22 cellular contexts compared by ENCODE assay signal in genomic region chr13:85243831-85244230, GRCh38.
A peak's percentile ranks its signal among the peaks of the same experiment; 100 is the strongest.
DNase-seq lines count a peak whose midpoint lies in the region; ATAC-seq, FAIRE-seq and TF ChIP-seq lines count a peak whose summit lies in the region.
"Had no signal": no experiment of that assay in that cellular context is flagged by ENCODE, and none has a peak within 500 bp of the region (broad histone marks: within the 10 kb centered on the region; RNA-seq: fewer than 3 reads in every experiment).

No MANE protein-coding gene starts in this region.

- TF ChIP-seq POLR2A in HepG2 (IDR thresholded peaks at IDR 0.05; ENCODE audit: insufficient read depth in 1 of 2, low read depth in 2 of 2, low read length in 2 of 2) (no peak), GM18505 (IDR thresholded peaks at IDR 0.05; ENCODE audit: borderline replicate concordance, extremely low read depth, insufficient read depth, insufficient read length) (no peak)

- FAIRE-seq in HepG2 (lab: Jason Lieb, UNC), result no peak
- FAIRE-seq in astrocyte (lab: Jason Lieb, UNC), result no peak
- FAIRE-seq: A549, D721Med, GM12891, GM18507 had no signal

- H3K9me3 ChIP-seq in liver (ENCODE audit: control insufficient read depth in 4 of 4, low read length in 3 of 4), result no peaks in the 10 kb centered on the region
- no peaks in the 10 kb centered on the region for H3K9me3 ChIP-seq in HepG2 (ENCODE audit: low read length)
- no peaks in the 10 kb centered on the region for H3K9me3 ChIP-seq in astrocyte (ENCODE audit: insufficient read depth, low read depth, low read length)
- H3K9me3 ChIP-seq: A549; BLaER1 treated with 17β-estradiol and CSF1 and Interleukin-3, amounts not matched to agents 10 nM and 100 nM; Caco-2 had no signal

- no peak overlapping the region for H3K9ac ChIP-seq in liver (ENCODE audit: low read depth in 1 of 2, low read length in 2 of 2)
- no peak overlapping the region for H3K9ac ChIP-seq in HepG2 (ENCODE audit: insufficient read depth, low read depth, low read length)
- H3K9ac ChIP-seq in astrocyte (ENCODE audit: low read length), result no peak overlapping the region
- H3K9ac ChIP-seq: BLaER1 treated with 17β-estradiol and CSF1 and Interleukin-3, amounts not matched to agents 10 nM and 100 nM had no signal

- no peak overlapping the region for H3K4me3 ChIP-seq in liver (ENCODE audit: low read depth in 1 of 3, low read length in 3 of 3)
- H3K4me3 ChIP-seq in HepG2 (replicated peaks in 1 of 3; ENCODE audit: insufficient read depth in 1 of 3, low read depth in 2 of 3, low read length in 3 of 3), result no peak overlapping the region
- no peak overlapping the region for H3K4me3 ChIP-seq in astrocyte (ENCODE audit: insufficient read depth, low read depth, low read length)
- no peak overlapping the region for H3K4me3 ChIP-seq in fibroblast of pulmonary artery (replicated peaks; ENCODE audit: low read depth, low read length)
- H3K4me3 ChIP-seq: A549; BLaER1 treated with 17β-estradiol and CSF1 and Interleukin-3, amounts not matched to agents 10 nM and 100 nM had no signal

- H3K36me3 ChIP-seq in liver (ENCODE audit: control insufficient read depth in 4 of 4, insufficient read depth in 3 of 4, low read depth in 1 of 4, low read length in 3 of 4) (no peaks in the 10 kb centered on the region), HepG2 (replicated peaks in 1 of 2; ENCODE audit: control insufficient read depth in 1 of 2, insufficient read depth in 2 of 2, low read length in 2 of 2) (no peaks in the 10 kb centered on the region), astrocyte (ENCODE audit: insufficient read depth, low read length) (no peaks in the 10 kb centered on the region)
- H3K36me3 ChIP-seq: BLaER1 treated with 17β-estradiol and CSF1 and Interleukin-3, amounts not matched to agents 10 nM and 100 nM had no signal

- TF ChIP-seq RAD21 in liver (IDR thresholded peaks at IDR 0.05) (no peak), HepG2 (CRISPR knock-in tag; IDR thresholded peaks at IDR 0.05) (no peak)

- H3K27me3 Mint-ChIP-seq in astrocyte (ENCODE audit: low read depth, unreplicated experiment) (no peaks in the 10 kb centered on the region), nephron progenitor cell (ENCODE audit: low read depth, poor library complexity) (no peaks in the 10 kb centered on the region)
- H3K27me3 Mint-ChIP-seq: B cell; CD4-positive, alpha-beta T cell had no signal

- intact Hi-C loops in HepG2 (cut with micrococcal nuclease; ENCODE audit: unreplicated experiment), result no loop called here

- CTCF ChIA-PET in HepG2 (lab: Yijun Ruan, JAX; ENCODE audit: low intra/inter-chr PET ratio, low total read pairs), result no interaction called here

- H2AFZ ChIP-seq in HepG2 (ENCODE audit: low read length), result no peak overlapping the region
- H2AFZ ChIP-seq in astrocyte (ENCODE audit: low read depth, low read length), result no peak overlapping the region

- TF ChIP-seq EP300 in HepG2 (IDR thresholded peaks at IDR 0.05; ENCODE audit: low read depth in 2 of 2, low read length in 2 of 2), result no peak
- TF ChIP-seq EP300 in HepG2 (CRISPR knock-in tag; IDR thresholded peaks at IDR 0.05; ENCODE audit: borderline replicate concordance), result no peak

- no peak overlapping the region for H3K27ac ChIP-seq in liver (ENCODE audit: low read depth in 1 of 2, low read length in 2 of 2)
- H3K27ac ChIP-seq in HepG2 (ENCODE audit: extremely low read length, insufficient read depth, low read length), result no peak overlapping the region
- H3K27ac ChIP-seq in astrocyte (ENCODE audit: low read depth, low read length), result no peak overlapping the region
- H3K27ac ChIP-seq: 22Rv1; A549; BLaER1 treated with 17β-estradiol and CSF1 and Interleukin-3, amounts not matched to agents 10 nM and 100 nM; C4-2B had no signal

- H3K36me3 Mint-ChIP-seq in astrocyte (ENCODE audit: low read depth, unreplicated experiment) (no peaks in the 10 kb centered on the region), nephron progenitor cell (ENCODE audit: low read depth) (no peaks in the 10 kb centered on the region)
- H3K36me3 Mint-ChIP-seq: CD8-positive, alpha-beta T cell had no signal

- no peak overlapping the region for H3K4me3 Mint-ChIP-seq in astrocyte (ENCODE audit: unreplicated experiment)
- H3K4me3 Mint-ChIP-seq in nephron progenitor cell, result no peak overlapping the region
- H3K4me3 Mint-ChIP-seq: B cell; CD4-positive, alpha-beta T cell; CD8-positive, alpha-beta T cell had no signal

- no peaks in the 10 kb centered on the region for H3K9me3 Mint-ChIP-seq in astrocyte (ENCODE audit: unreplicated experiment)
- H3K9me3 Mint-ChIP-seq in nephron progenitor cell, result no peaks in the 10 kb centered on the region
- H3K9me3 Mint-ChIP-seq: CD4-positive, alpha-beta T cell had no signal

- H3K4me1 Mint-ChIP-seq in astrocyte (ENCODE audit: low read depth, unreplicated experiment) (peaks cover 7% of the 10 kb centered on the region), nephron progenitor cell (no peaks in the 10 kb centered on the region)
- H3K4me1 Mint-ChIP-seq: B cell had no signal

- H3K4me1 ChIP-seq in liver (ENCODE audit: control insufficient read depth in 4 of 4, insufficient read depth in 4 of 4, low read length in 3 of 4), result no peaks in the 10 kb centered on the region
- H3K4me1 ChIP-seq in HepG2 (ENCODE audit: insufficient read depth, low read length), result no peaks in the 10 kb centered on the region
- no peaks in the 10 kb centered on the region for H3K4me1 ChIP-seq in astrocyte (ENCODE audit: insufficient read depth, low read length)
- H3K4me1 ChIP-seq: BLaER1 treated with 17β-estradiol and CSF1 and Interleukin-3, amounts not matched to agents 10 nM and 100 nM; Caco-2 had no signal

- 62% methylated on average over 2 of the region's 2 CpGs for WGBS in liver
- 12% methylated on average over 2 of the region's 2 CpGs for WGBS in HepG2 (ENCODE audit: low lambda C conversion rate)

- H4K20me1 ChIP-seq in HepG2 (ENCODE audit: insufficient read depth, low read length), result no peaks in the 10 kb centered on the region
- no peaks in the 10 kb centered on the region for H4K20me1 ChIP-seq in astrocyte (ENCODE audit: insufficient read depth, low read length)
- H4K20me1 ChIP-seq: BLaER1 treated with 17β-estradiol and CSF1 and Interleukin-3, amounts not matched to agents 10 nM and 100 nM had no signal

- in situ Hi-C loops in HepG2 (cut with HindIII; ENCODE audit: extremely low pct_ligation_motif_present, low pct_unique_long_range_greater_than_20kb), result no loop called here

- ATAC-seq in HepG2 (no peak), GM18505 (IDR thresholded peaks at IDR 0.05; ENCODE audit: unreplicated experiment) (no peak)
- ATAC-seq: A549; CD8-positive, alpha-beta T cell had no signal

- H3K4me2 ChIP-seq in HepG2 (ENCODE audit: low read depth, low read length) (no peak overlapping the region), astrocyte (ENCODE audit: low read length) (no peak overlapping the region)
- H3K4me2 ChIP-seq: A549; BLaER1 treated with 17β-estradiol and CSF1 and Interleukin-3, amounts not matched to agents 10 nM and 100 nM had no signal

- H3K27ac Mint-ChIP-seq in astrocyte (ENCODE audit: unreplicated experiment), result no peak overlapping the region
- no peak overlapping the region for H3K27ac Mint-ChIP-seq in nephron progenitor cell
- H3K27ac Mint-ChIP-seq: B cell; CD4-positive, alpha-beta T cell; CD8-positive, alpha-beta T cell had no signal

- H3K27me3 ChIP-seq in liver (ENCODE audit: control insufficient read depth in 4 of 4, insufficient read depth in 4 of 4, low read length in 3 of 4), result no peaks in the 10 kb centered on the region
- H3K27me3 ChIP-seq in HepG2 (ENCODE audit: control insufficient read depth in 1 of 2, insufficient read depth in 2 of 2, low read length in 2 of 2), result no peaks in the 10 kb centered on the region
- H3K27me3 ChIP-seq in astrocyte (ENCODE audit: insufficient read depth, low read length), result no peaks in the 10 kb centered on the region
- H3K27me3 ChIP-seq: BLaER1 treated with 17β-estradiol and CSF1 and Interleukin-3, amounts not matched to agents 10 nM and 100 nM had no signal

- POLR2A ChIA-PET in HepG2 (lab: Yijun Ruan, JAX), result no interaction called here

- TF ChIP-seq CTCF in liver (IDR thresholded peaks at IDR 0.05; ENCODE audit: low read depth, low read length, missing input control) (no peak), HepG2 (CRISPR knock-in tag; IDR thresholded peaks at IDR 0.05) (no peak), astrocyte (IDR thresholded peaks at IDR 0.05; ENCODE audit: insufficient read depth, low read depth, low read length) (no peak), fibroblast of pulmonary artery (IDR thresholded peaks at IDR 0.05; ENCODE audit: low read length, missing control alignments) (no peak), nephron progenitor cell (IDR thresholded peaks at IDR 0.05) (no peak)

- DNase-seq in HepG2 (ENCODE audit: low spot score), result no peak
- DNase-seq in astrocyte (ENCODE audit: low read depth), result peak; percentile 2
- DNase-seq in fibroblast of pulmonary artery (ENCODE audit: low read depth), result peak; percentile 31
- DNase-seq in retina, result no peak
- no peak for DNase-seq in nephron progenitor cell
- DNase-seq: AML-193; Caco-2; Calu3; CD4-positive, alpha-beta T cell; CD8-positive, alpha-beta T cell; DMS79 treated with DMSO at 0.1 percent for 48 hours; GF-D8 had no signal

- H3K79me2 ChIP-seq in HepG2 (ENCODE audit: insufficient read depth, low read length), result no peaks in the 10 kb centered on the region
- H3K79me2 ChIP-seq in astrocyte (ENCODE audit: insufficient read depth, low read length), result no peaks in the 10 kb centered on the region

- BruUV-seq in HepG2 (replicated peaks; lab: Mats Ljungman, UMichigan), result no TSS peak

TF ChIP-seq in liver, 16 proteins besides CTCF, POLR2A, EP300 and RAD21 (continues in another document):
- TF ChIP-seq RXRA (IDR thresholded peaks at IDR 0.05) (no peak), FOXA1 (IDR thresholded peaks at IDR 0.05) (no peak), MAX (IDR thresholded peaks at IDR 0.05) (no peak), SP1 (IDR thresholded peaks at IDR 0.05) (no peak), EGR1 (IDR thresholded peaks at IDR 0.05; ENCODE audit: low read depth in 2 of 2) (no peak), NR2F2 (IDR thresholded peaks at IDR 0.05) (peak; percentile 43)

TF ChIP-seq in HepG2, 621 proteins besides CTCF, POLR2A, EP300 and RAD21 (continues in another document):
- TF ChIP-seq BRD4 (CRISPR knock-in tag; IDR thresholded peaks at IDR 0.05), result no peak
- no peak for TF ChIP-seq HNRNPH1 (optimal IDR thresholded peaks at IDR 0.05; ENCODE audit: low read depth, low read length)
- TF ChIP-seq HNF4A (CRISPR knock-in tag; IDR thresholded peaks at IDR 0.05), result no peak
- TF ChIP-seq JARID2 (CRISPR knock-in tag; IDR thresholded peaks at IDR 0.05; ENCODE audit: insufficient replicate concordance), result no peak
- TF ChIP-seq ZNF317 (CRISPR knock-in tag; IDR thresholded peaks at IDR 0.05), result no peak
- no peak for TF ChIP-seq STAT5B (CRISPR knock-in tag; IDR thresholded peaks at IDR 0.05)

Comparison
In these comparisons a context has a peak if more than half of its experiments do, and no peak if none do; other contexts are left out.
1. DNase-seq: peak in astrocyte (single experiment) and fibroblast of pulmonary artery (single experiment); none in HepG2 (single experiment), retina (single experiment) and nephron progenitor cell (single experiment).